17 cellular contexts compared by ENCODE assay signal in genomic region chr13:112102243-112102642, GRCh38. TPM values are rescaled to one million over a fixed set of nuclear protein-coding genes. Genes with fewer than 3 reads are reported as not detected.
DNase-seq lines count a peak whose midpoint lies in the region; ATAC-seq and TF ChIP-seq lines count a peak whose summit lies in the region.
"Had no signal": no experiment of that assay in that cellular context is flagged by ENCODE, and none has a peak within 500 bp of the region (broad histone marks: within the 10 kb centered on the region; RNA-seq: fewer than 3 reads in every experiment).

No MANE protein-coding gene starts in this region.

- 14% methylated on average over 7 of the region's 7 CpGs for WGBS in right cardiac atrium
- 31 to 39% methylated on average over 7 of the region's 7 CpGs for WGBS in thyroid gland, 2 donors

- no peak for TF ChIP-seq CTCF in right atrium auricular region (IDR thresholded peaks at IDR 0.05)
- no peak for TF ChIP-seq CTCF in glutamatergic neuron (IDR thresholded peaks at IDR 0.05; ENCODE audit: partially characterized antibody, unreplicated experiment)
- TF ChIP-seq CTCF in thyroid gland (IDR thresholded peaks at IDR 0.05), result no peak

- peaks cover 17% of the 10 kb centered on the region for H3K4me1 Mint-ChIP-seq in glutamatergic neuron (ENCODE audit: low read depth, unreplicated experiment)

- H3K27ac ChIP-seq in right atrium auricular region (no peak overlapping the region), right cardiac atrium (ENCODE audit: low read length) (no peak overlapping the region), thyroid gland (no peak overlapping the region)
- H3K27ac ChIP-seq: SK-N-MC had no signal

- H3K9me3 Mint-ChIP-seq in glutamatergic neuron (ENCODE audit: unreplicated experiment), result no peaks in the 10 kb centered on the region
- H3K9me3 Mint-ChIP-seq: activated T-cell treated with anti-CD3 and anti-CD28 coated beads, Interleukin-2, amount 50 U/mL, for 24 hours; stimulated activated naive B cell treated with anti-CD40 and anti-IgM and Interleukin-4, amounts not matched to agents 10 μg/mL and 1 μg/mL and 100 μg/mL, for 72 hours had no signal

- no peaks in the 10 kb centered on the region for H3K36me3 ChIP-seq in right atrium auricular region
- no peaks in the 10 kb centered on the region for H3K36me3 ChIP-seq in thyroid gland

- H3K4me1 ChIP-seq in right atrium auricular region (peaks cover 0 to 26% of the 10 kb centered on the region in 2 donors), right cardiac atrium (ENCODE audit: control insufficient read depth, insufficient read depth, low read length) (no peaks in the 10 kb centered on the region), thyroid gland (peaks cover 21 to 38% of the 10 kb centered on the region in 2 donors)

- intact Hi-C loops in right cardiac atrium (cut with DNase I) (no loop called here), thyroid gland (cut with DNase I) (no loop called here)

- H3K27ac Mint-ChIP-seq in glutamatergic neuron (ENCODE audit: unreplicated experiment), result no peak overlapping the region
- H3K27ac Mint-ChIP-seq: activated T-cell treated with anti-CD3 and anti-CD28 coated beads, Interleukin-2, amount 50 U/mL, for 24 hours; stimulated activated naive B cell treated with anti-CD40 and anti-IgM and Interleukin-4, amounts not matched to agents 10 μg/mL and 1 μg/mL and 100 μg/mL, for 72 hours had no signal

- no peak overlapping the region for H3K4me3 ChIP-seq in right atrium auricular region
- no peak overlapping the region for H3K4me3 ChIP-seq in right cardiac atrium (ENCODE audit: low read length)
- no peak overlapping the region for H3K4me3 ChIP-seq in thyroid gland (replicated peaks in 1 of 3)
- H3K4me3 ChIP-seq: dorsolateral prefrontal cortex, SK-N-MC had no signal

- peaks cover 0 to 26% of the 10 kb centered on the region in 2 donors for H3K27me3 ChIP-seq in right atrium auricular region
- H3K27me3 ChIP-seq in right cardiac atrium (ENCODE audit: control insufficient read depth, insufficient read depth), result no peaks in the 10 kb centered on the region
- H3K27me3 ChIP-seq in thyroid gland, result peaks cover 22% of the 10 kb centered on the region

- DNase-seq in right atrium auricular region (ENCODE audit: low spot score) (peak; percentile 5), right cardiac atrium (no peak), NCI-H2227 (lab: John Stamatoyannopoulos, UW; ENCODE audit: unreplicated experiment) (peak; percentile 66), glutamatergic neuron (no peak), DMS53 treated with DMSO at 0.1 percent for 48 hours (lab: John Stamatoyannopoulos, UW; ENCODE audit: unreplicated experiment) (no peak), thyroid gland (no peak)
- DNase-seq in stimulated activated CD4-positive, alpha-beta T cell treated with anti-CD3 and anti-CD28 coated beads, Interleukin-12 subunit alpha, Interleukin-12 subunit beta, amount 100 ng/mL, for 4 hours, result no peak
- DNase-seq: activated T-cell treated with anti-CD3 and anti-CD28 coated beads, Interleukin-2, amount 50 U/mL, for 24 hours; AML-193; amygdala; dorsolateral prefrontal cortex; NCI-H524 treated with DMSO at 0.1 percent for 48 hours; stimulated activated CD4-positive, alpha-beta T cell treated with anti-CD3 and anti-CD28 coated beads, Interleukin-4, amount 100 ng/mL, for 1 hour; stimulated activated naive B cell treated with anti-CD40 and anti-IgM and Interleukin-4, amounts not matched to agents 10 μg/mL and 1 μg/mL and 100 μg/mL, for 72 hours had no signal

- peaks cover 20% of the 10 kb centered on the region for H3K27me3 Mint-ChIP-seq in glutamatergic neuron (ENCODE audit: unreplicated experiment)

- H3K36me3 Mint-ChIP-seq in glutamatergic neuron (ENCODE audit: unreplicated experiment), result no peaks in the 10 kb centered on the region
- H3K36me3 Mint-ChIP-seq: stimulated activated naive B cell treated with anti-CD40 and anti-IgM and Interleukin-4, amounts not matched to agents 10 μg/mL and 1 μg/mL and 100 μg/mL, for 72 hours had no signal

- TF ChIP-seq POLR2A in thyroid gland (IDR thresholded peaks at IDR 0.05), result no peak

- ATAC-seq in right cardiac atrium (no peak), HG02884 (IDR thresholded peaks at IDR 0.05; ENCODE audit: unreplicated experiment) (no peak)
- ATAC-seq: stimulated activated naive B cell treated with anti-CD40 and anti-IgM and Interleukin-4, amounts not matched to agents 10 μg/mL and 1 μg/mL and 100 μg/mL, for 72 hours had no signal

- H3K4me3 Mint-ChIP-seq in glutamatergic neuron (ENCODE audit: unreplicated experiment), result peak overlapping the region; percentile 10
- H3K4me3 Mint-ChIP-seq: activated T-cell treated with anti-CD3 and anti-CD28 coated beads, Interleukin-2, amount 50 U/mL, for 24 hours; stimulated activated naive B cell treated with anti-CD40 and anti-IgM and Interleukin-4, amounts not matched to agents 10 μg/mL and 1 μg/mL and 100 μg/mL, for 72 hours had no signal

- H3K9me3 ChIP-seq in right atrium auricular region (no peaks in the 10 kb centered on the region), right cardiac atrium (ENCODE audit: control insufficient read depth, low read length) (no peaks in the 10 kb centered on the region), thyroid gland (no peaks in the 10 kb centered on the region)

RNA-seq across cellular contexts. Expression of gene SOX1, which starts 35.3 kb away (rescaled TPM):
- total RNA-seq in right atrium auricular region (not detected), right cardiac atrium (not detected), glutamatergic neuron (ENCODE audit: unreplicated experiment) (0.76 TPM), thyroid gland (under 1 TPM in 1 of 4 donors, not detected in 3; 0.11 TPM)
- polyA plus RNA-seq in right cardiac atrium, result not detected
- total RNA-seq: fibroblast of villous mesenchyme had no signal

Comparison
In these comparisons a context has a peak if more than half of its experiments do, and no peak if none do; other contexts are left out.
1. DNase-seq: peak in right atrium auricular region (single experiment) and NCI-H2227 (single experiment); none in right cardiac atrium (0 of 3), glutamatergic neuron (single experiment), DMS53 treated with DMSO at 0.1 percent for 48 hours (single experiment), stimulated activated CD4-positive, alpha-beta T cell treated with anti-CD3 and anti-CD28 coated beads, Interleukin-12 subunit alpha, Interleukin-12 subunit beta, amount 100 ng/mL, for 4 hours (single experiment) and thyroid gland (0 of 2).